Comparison of ENCODE assay signal across 1 cellular context in genomic region chr7:44044315-44045225, GRCh38.
TF ChIP-seq lines count a peak whose summit lies in the region.

Gene DBNL (plus strand): TSS chr7:44044702. CDS start chr7:44044738, 36 bp downstream.

TF ChIP-seq in HepG2, 621 proteins besides CTCF, POLR2A, EP300 and RAD21 (continued from another document and continues in another):
- TF ChIP-seq KLF16 (CRISPR knock-in tag; IDR thresholded peaks at IDR 0.05), result peak in 1 of 2 experiments; percentile 70; a peak in 1 of 4 replicates
- peak; percentile 47; the same call in 1 of the 2 replicates for TF ChIP-seq KLF12 (CRISPR knock-in tag; IDR thresholded peaks at IDR 0.05; ENCODE audit: borderline replicate concordance)
- peak; percentile 65; the same call in 1 of the 2 replicates for TF ChIP-seq ATF7-NPFF (CRISPR knock-in tag; IDR thresholded peaks at IDR 0.05; ENCODE audit: low read depth)
- TF ChIP-seq ZNF543 (CRISPR knock-in tag; IDR thresholded peaks at IDR 0.05), result peak; percentile 23; the same call in 1 of the 2 replicates
- peak; percentile 69; the same call in 1 of the 2 replicates for TF ChIP-seq ZNF678 (CRISPR knock-in tag; IDR thresholded peaks at IDR 0.05)
- TF ChIP-seq E2F2 (CRISPR knock-in tag; IDR thresholded peaks at IDR 0.05; ENCODE audit: borderline replicate concordance), result no peak
- TF ChIP-seq AKNA (CRISPR knock-in tag; IDR thresholded peaks at IDR 0.05; ENCODE audit: borderline replicate concordance), result no peak
- TF ChIP-seq PREB (CRISPR knock-in tag; IDR thresholded peaks at IDR 0.05), result no peak
- peak; percentile 11 to 57; a peak in 3 of 4 replicates for TF ChIP-seq HMGXB4 (CRISPR knock-in tag; IDR thresholded peaks at IDR 0.05; ENCODE audit: borderline replicate concordance in 1 of 2, low read depth in 1 of 2)
- peak; percentile 85; the same call in 1 of the 2 replicates for TF ChIP-seq ZNF616 (CRISPR knock-in tag; IDR thresholded peaks at IDR 0.05; ENCODE audit: low read depth)
- 0 out of 2 replicates have a peak, but pooled peaks have one; percentile 12 for TF ChIP-seq ZBTB33 (CRISPR knock-in tag; IDR thresholded peaks at IDR 0.05)
- 0 out of 2 replicates have a peak, but pooled peaks have one; percentile 46 for TF ChIP-seq PRDM10 (CRISPR knock-in tag; IDR thresholded peaks at IDR 0.05; ENCODE audit: low read depth)
- TF ChIP-seq RNF2 (conservative IDR thresholded peaks at IDR 0.05; ENCODE audit: low read depth), result peak; percentile 73; the same call in 1 of the 2 replicates
- 0 out of 2 replicates have a peak, but pooled peaks have one; percentile 57 for TF ChIP-seq FOXJ3 (CRISPR knock-in tag; IDR thresholded peaks at IDR 0.05; ENCODE audit: borderline replicate concordance)
- TF ChIP-seq TGIF2 (CRISPR knock-in tag; IDR thresholded peaks at IDR 0.05), result peak; percentile 86
- peak; percentile 74; the same call in 1 of the 2 replicates for TF ChIP-seq MXD3 (CRISPR knock-in tag; IDR thresholded peaks at IDR 0.05)
- TF ChIP-seq NR2F2 (IDR thresholded peaks at IDR 0.05; ENCODE audit: borderline replicate concordance, low read depth), result peak; percentile 35; the same call in 1 of the 2 replicates
- no peak for TF ChIP-seq SNAPC4 (CRISPR knock-in tag; IDR thresholded peaks at IDR 0.05)
- peak; percentile 97 for TF ChIP-seq SAP130 (CRISPR knock-in tag; IDR thresholded peaks at IDR 0.05; ENCODE audit: low read depth)
- peak; percentile 13; the same call in 1 of the 2 replicates for TF ChIP-seq CREM (IDR thresholded peaks at IDR 0.05)
- TF ChIP-seq CREM (CRISPR knock-in tag; IDR thresholded peaks at IDR 0.05), result no peak
- 0 out of 2 replicates have a peak, but pooled peaks have one; percentile 73 for TF ChIP-seq ZNF333 (CRISPR knock-in tag; IDR thresholded peaks at IDR 0.05; ENCODE audit: borderline replicate concordance)
- no peak for TF ChIP-seq ZNF639 (CRISPR knock-in tag; conservative IDR thresholded peaks at IDR 0.05)
- TF ChIP-seq BATF2 (CRISPR knock-in tag; IDR thresholded peaks at IDR 0.05), result 0 out of 2 replicates have a peak, but pooled peaks have one; percentile 20
- peak; percentile 34 for TF ChIP-seq ZNF263 (CRISPR knock-in tag; IDR thresholded peaks at IDR 0.05)
- peak; percentile 78; the same call in 1 of the 2 replicates for TF ChIP-seq ZNF256 (CRISPR knock-in tag; conservative IDR thresholded peaks at IDR 0.05)
- peak; percentile 50; the same call in 1 of the 2 replicates for TF ChIP-seq FOXC1 (CRISPR knock-in tag; IDR thresholded peaks at IDR 0.05; ENCODE audit: borderline replicate concordance)
- peak; percentile 75 for TF ChIP-seq SP2 (CRISPR knock-in tag; IDR thresholded peaks at IDR 0.05)
